19 cellular contexts compared by ENCODE assay signal in the genomic region with DNA sequence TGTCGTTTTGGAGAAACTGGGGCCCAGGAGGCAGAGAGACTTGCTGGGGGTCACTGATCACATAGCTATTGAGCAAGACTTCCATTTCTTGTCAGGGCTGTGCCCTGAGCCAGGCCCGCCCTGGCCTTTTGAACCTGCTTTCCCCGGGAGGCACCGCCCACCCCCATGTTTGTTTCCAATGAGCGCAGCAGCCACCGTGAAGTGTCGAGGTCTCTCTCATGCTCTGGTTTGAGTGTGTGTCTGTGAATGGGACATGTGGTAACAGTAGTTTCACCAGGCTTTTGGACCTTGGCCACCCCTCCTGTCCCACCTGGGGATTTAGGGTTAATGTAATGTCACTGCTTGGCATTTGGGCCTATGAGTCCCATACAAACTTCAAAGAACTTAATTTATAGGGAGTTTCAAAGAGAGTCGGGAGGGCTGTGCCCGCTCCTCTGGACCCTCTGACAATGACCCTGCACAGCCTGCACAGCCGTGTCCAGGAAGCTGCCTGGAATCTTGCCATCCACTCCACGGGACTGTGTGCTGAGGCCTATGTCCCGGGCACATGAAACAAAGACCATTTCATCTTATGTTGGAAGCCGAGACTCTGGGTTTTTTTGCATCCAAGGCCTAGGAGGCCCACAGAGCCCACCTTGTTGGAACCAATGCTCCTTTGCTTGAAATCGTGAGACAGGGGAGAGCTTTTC. TPM values are rescaled to one million over a fixed set of nuclear protein-coding genes. Genes with fewer than 3 reads are reported as not detected.
DNase-seq lines count a peak whose midpoint lies in the region; ATAC-seq, FAIRE-seq and TF ChIP-seq lines count a peak whose summit lies in the region.
"Had no signal": no experiment of that assay in that cellular context is flagged by ENCODE, and none has a peak within 500 bp of the region (broad histone marks: within the 10 kb centered on the region; RNA-seq: fewer than 3 reads in every experiment).

No MANE protein-coding gene starts in this region.

- intact Hi-C loops in activated CD8-positive, alpha-beta T cell treated with anti-CD3 and anti-CD28 coated beads for 36 hours (cut with micrococcal nuclease): no loop called here
- intact Hi-C loops in K562 (cut with micrococcal nuclease) (no loop called here), right lobe of liver (cut with DNase I) (no loop called here)

- in situ Hi-C loops in K562 (cut with MboI): no loop called here

- no peaks in the 10 kb centered on the region for H4K20me1 ChIP-seq in K562 (replicated peaks; ENCODE audit: control insufficient read depth, insufficient read depth, low read length)
- no peaks in the 10 kb centered on the region for H4K20me1 ChIP-seq in SK-N-SH (ENCODE audit: insufficient read depth)

- no peaks in the 10 kb centered on the region for H3F3A ChIP-seq in SK-N-SH (replicated peaks; ENCODE audit: insufficient read depth)

- peak overlapping the region; percentile 42 to 73 for H3K9ac ChIP-seq in K562 (ENCODE audit: insufficient read depth in 1 of 2, low read depth in 2 of 2, low read length in 2 of 2)
- H3K9ac ChIP-seq in SK-N-SH: no peak overlapping the region
- H3K9ac ChIP-seq: BLaER1 treated with 17β-estradiol and CSF1 and Interleukin-3, amounts not matched to agents 10 nM and 100 nM had no signal

- H3K9me3 Mint-ChIP-seq in activated CD8-positive, alpha-beta T cell treated with anti-CD3 and anti-CD28 coated beads for 36 hours: no peaks in the 10 kb centered on the region
- H3K9me3 Mint-ChIP-seq in activated CD8-positive, alpha-beta T cell treated with anti-CD3 and anti-CD28 coated beads, Interleukin-2, amount 10 ng/mL, durations not matched to agents 7 days and 5 days (ENCODE audit: insufficient read depth): no peaks in the 10 kb centered on the region

- H3K27me3 ChIP-seq in K562 (ENCODE audit: control insufficient read depth in 2 of 2, insufficient read depth in 2 of 2, low read length in 2 of 2) (no peaks in the 10 kb centered on the region), right lobe of liver (no peaks in the 10 kb centered on the region), SK-N-SH (ENCODE audit: insufficient read depth) (peaks cover 9% of the 10 kb centered on the region)
- H3K27me3 ChIP-seq: adrenal gland; BLaER1 treated with 17β-estradiol and CSF1 and Interleukin-3, amounts not matched to agents 10 nM and 100 nM; SJCRH30 had no signal

- no peaks in the 10 kb centered on the region for H3K9me2 ChIP-seq in SK-N-SH

- POLR2A ChIA-PET in activated CD8-positive, alpha-beta T cell treated with anti-CD3 and anti-CD28 coated beads for 36 hours (lab: Charles Lee): interaction anchor here (0.8 kb wide), 1 partner anchor 20 kb away, joined by 4 read pairs; no protein-coding TSS in a partner anchor
- POLR2A ChIA-PET in activated CD8-positive, alpha-beta T cell treated with anti-CD3 and anti-CD28 coated beads, Interleukin-2, amount 10 ng/mL, durations not matched to agents 7 days and 5 days (lab: Charles Lee): no interaction called here
- POLR2A ChIA-PET in K562 (lab: Yijun Ruan, JAX): interaction anchor here (0.6 kb wide), 1 partner anchor 546 kb away, joined by 3 read pairs; no protein-coding TSS in a partner anchor
- POLR2A ChIA-PET in SK-N-SH (lab: Yijun Ruan, JAX): no interaction called here

- no peak overlapping the region for H3K4me3 Mint-ChIP-seq in activated CD8-positive, alpha-beta T cell treated with anti-CD3 and anti-CD28 coated beads for 36 hours
- H3K4me3 Mint-ChIP-seq in activated CD8-positive, alpha-beta T cell treated with anti-CD3 and anti-CD28 coated beads, Interleukin-2, amount 10 ng/mL, durations not matched to agents 7 days and 5 days: no peak overlapping the region
- H3K4me3 Mint-ChIP-seq: activated CD4-positive, alpha-beta T cell treated with anti-CD3 and anti-CD28 coated beads for 36 hours had no signal

- peaks cover 65% of the 10 kb centered on the region for H3K4me1 Mint-ChIP-seq in activated CD8-positive, alpha-beta T cell treated with anti-CD3 and anti-CD28 coated beads for 36 hours (ENCODE audit: low read depth)
- H3K4me1 Mint-ChIP-seq in activated CD8-positive, alpha-beta T cell treated with anti-CD3 and anti-CD28 coated beads, Interleukin-2, amount 10 ng/mL, durations not matched to agents 7 days and 5 days (ENCODE audit: low read depth): peaks cover 85% of the 10 kb centered on the region

- no peak for ATAC-seq in activated CD8-positive, alpha-beta T cell treated with anti-CD3 and anti-CD28 coated beads for 36 hours
- no peak for ATAC-seq in activated CD8-positive, alpha-beta T cell treated with anti-CD3 and anti-CD28 coated beads, Interleukin-2, amount 10 ng/mL, durations not matched to agents 7 days and 5 days
- ATAC-seq in K562 (peak; percentile 65), right lobe of liver (peak in 3 of 4 donors; percentile 80 to 84 (median 83)), GM18867 (IDR thresholded peaks at IDR 0.05; ENCODE audit: unreplicated experiment) (no peak)
- ATAC-seq: activated CD4-positive, alpha-beta T cell treated with anti-CD3 and anti-CD28 coated beads for 36 hours had no signal

- H3K4me1 ChIP-seq in K562 (replicated peaks in 1 of 2; ENCODE audit: control insufficient read depth in 2 of 2, insufficient read depth in 2 of 2, low read length in 2 of 2): peaks cover 53 to 67% of the 10 kb centered on the region in 2 experiments
- peaks cover 0 to 8% (median 0%) of the 10 kb centered on the region in 4 donors for H3K4me1 ChIP-seq in right lobe of liver
- peaks cover 0 to 12% of the 10 kb centered on the region in 2 experiments; a peak in 1 of 4 replicates for H3K4me1 ChIP-seq in SK-N-SH (ENCODE audit: control insufficient read depth in 1 of 2, insufficient read depth in 2 of 2, low read depth in 1 of 2, low read length in 1 of 2)
- H3K4me1 ChIP-seq: adrenal gland had no signal

- H3K9me3 ChIP-seq in K562 (replicated peaks; ENCODE audit: control insufficient read depth, insufficient read depth, low read depth, low read length): no peaks in the 10 kb centered on the region
- H3K9me3 ChIP-seq in right lobe of liver: no peaks in the 10 kb centered on the region
- H3K9me3 ChIP-seq in SK-N-SH: no peaks in the 10 kb centered on the region
- H3K9me3 ChIP-seq: adrenal gland; BLaER1 treated with 17β-estradiol and CSF1 and Interleukin-3, amounts not matched to agents 10 nM and 100 nM; SJCRH30 had no signal

- peak; percentile 77 for FAIRE-seq in K562 (lab: Jason Lieb, UNC)
- FAIRE-seq in RCC 7860 (lab: Jason Lieb, UNC): no peak
- FAIRE-seq: endothelial cell of umbilical vein had no signal

- H3K36me3 ChIP-seq in K562 (ENCODE audit: control insufficient read depth, insufficient read depth, low read length): no peaks in the 10 kb centered on the region
- no peaks in the 10 kb centered on the region for H3K36me3 ChIP-seq in right lobe of liver
- H3K36me3 ChIP-seq in SK-N-SH (replicated peaks in 1 of 2; ENCODE audit: control insufficient read depth in 1 of 2, insufficient read depth in 2 of 2, low read length in 1 of 2): no peaks in the 10 kb centered on the region
- H3K36me3 ChIP-seq: adrenal gland; BLaER1 treated with 17β-estradiol and CSF1 and Interleukin-3, amounts not matched to agents 10 nM and 100 nM; SJCRH30 had no signal

- H3K79me2 ChIP-seq in K562 (ENCODE audit: control insufficient read depth, insufficient read depth, low read length) (no peaks in the 10 kb centered on the region; the same call in 2 of the 3 replicates), SK-N-SH (ENCODE audit: insufficient read depth) (no peaks in the 10 kb centered on the region)

- no peak for TF ChIP-seq CTCF in activated CD8-positive, alpha-beta T cell treated with anti-CD3 and anti-CD28 coated beads for 36 hours (IDR thresholded peaks at IDR 0.05)
- TF ChIP-seq CTCF in K562 (IDR thresholded peaks at IDR 0.05 in 2 of 3, conservative IDR thresholded peaks at IDR 0.05 in 1 of 3; ENCODE audit: insufficient read depth in 2 of 3, low read depth in 1 of 3, low read length in 3 of 3) (no peak), right lobe of liver (IDR thresholded peaks at IDR 0.05) (no peak), SK-N-SH (IDR thresholded peaks at IDR 0.05) (no peak)

- no peaks in the 10 kb centered on the region for H3K9me1 ChIP-seq in K562 (ENCODE audit: control insufficient read depth, insufficient read depth, low read length)

- H3K4me2 ChIP-seq in K562 (ENCODE audit: insufficient read depth, low read length) (peak overlapping the region; percentile 63; the same call in 1 of the 2 replicates), SK-N-SH (no peak overlapping the region)

- 39% methylated on average over 14 of the region's 14 CpGs for WGBS in K562 (ENCODE audit: insufficient coverage, low coverage, missing lambda C conversion rate)
- WGBS in right lobe of liver (ENCODE audit: insufficient coverage, low coverage, low lambda C conversion rate, missing lambda C conversion rate): 46% methylated on average over 7 of the region's 14 CpGs
- 70% methylated on average over 14 of the region's 14 CpGs for WGBS in SK-N-SH (ENCODE audit: low lambda C conversion rate)

- H2AFZ ChIP-seq in K562 (ENCODE audit: low read depth, low read length) (peak overlapping the region; percentile 88), SK-N-SH (ENCODE audit: low read depth) (no peak overlapping the region)

- TF ChIP-seq POLR2A in K562 (conservative IDR thresholded peaks at IDR 0.05): no peak
- no peak for TF ChIP-seq POLR2A in right lobe of liver (IDR thresholded peaks at IDR 0.05)

- CTCF ChIA-PET in activated CD8-positive, alpha-beta T cell treated with anti-CD3 and anti-CD28 coated beads for 36 hours (lab: Charles Lee): no interaction called here
- CTCF ChIA-PET in activated CD8-positive, alpha-beta T cell treated with anti-CD3 and anti-CD28 coated beads, Interleukin-2, amount 10 ng/mL, durations not matched to agents 7 days and 5 days (lab: Charles Lee): interaction anchor here (0.7 kb wide), 1 partner anchor 8 kb away, joined by 4 read pairs; no protein-coding TSS in a partner anchor
- CTCF ChIA-PET in K562 (lab: Yijun Ruan, JAX; ENCODE audit: low intra/inter-chr PET ratio) (no interaction called here), SK-N-SH (lab: Yijun Ruan, JAX) (interaction anchor here (0.6 to 2.8 kb wide), 2 partner anchors 163 to 508 kb away, joined by 3 to 8 read pairs; no protein-coding TSS in a partner anchor)

- H3K27me3 Mint-ChIP-seq in activated CD8-positive, alpha-beta T cell treated with anti-CD3 and anti-CD28 coated beads for 36 hours: no peaks in the 10 kb centered on the region
- no peaks in the 10 kb centered on the region for H3K27me3 Mint-ChIP-seq in activated CD8-positive, alpha-beta T cell treated with anti-CD3 and anti-CD28 coated beads, Interleukin-2, amount 10 ng/mL, durations not matched to agents 7 days and 5 days (ENCODE audit: low read depth)
- H3K27me3 Mint-ChIP-seq: activated CD4-positive, alpha-beta T cell treated with anti-CD3 and anti-CD28 coated beads for 36 hours had no signal

- no peak overlapping the region for H3K4me3 ChIP-seq in K562
- H3K4me3 ChIP-seq in right lobe of liver: no peak overlapping the region
- no peak overlapping the region for H3K4me3 ChIP-seq in SK-N-SH (ENCODE audit: low read depth in 2 of 2, low read length in 1 of 2)
- H3K4me3 ChIP-seq: adrenal gland; BLaER1 treated with 17β-estradiol and CSF1 and Interleukin-3, amounts not matched to agents 10 nM and 100 nM; SJCRH30 had no signal

- no peak for TF ChIP-seq RAD21 in K562 (CRISPR knock-in tag; conservative IDR thresholded peaks at IDR 0.05 in 1 of 2, IDR thresholded peaks at IDR 0.05 in 1 of 2)
- no peak for TF ChIP-seq RAD21 in SK-N-SH (IDR thresholded peaks at IDR 0.05; ENCODE audit: low read length)

- no peak for DNase-seq in activated CD8-positive, alpha-beta T cell treated with anti-CD3 and anti-CD28 coated beads for 36 hours
- no peak for DNase-seq in activated CD8-positive, alpha-beta T cell treated with anti-CD3 and anti-CD28 coated beads, Interleukin-2, amount 10 ng/mL, durations not matched to agents 7 days and 5 days
- DNase-seq in K562 (ENCODE audit: extremely low read depth in 1 of 4, low spot score in 3 of 4) (peak; percentile 71 to 85 (median 78)), right lobe of liver (peak in 2 of 3 donors; percentile 41 to 73), SK-N-SH (no peak), RCC 7860 (ENCODE audit: low spot score) (no peak)
- peak; percentile 22 for DNase-seq in stimulated activated CD8-positive, alpha-beta memory T cell treated with anti-CD3 and anti-CD28 coated beads, Interleukin-4, amount 100 ng/mL, for 48 hours
- DNase-seq: activated CD4-positive, alpha-beta T cell treated with anti-CD3 and anti-CD28 coated beads for 36 hours; NCI-H187 treated with DMSO at 0.1 percent for 48 hours; T1000 had no signal

- peak overlapping the region; percentile 73 for H3K27ac ChIP-seq in K562 (ENCODE audit: extremely low read depth, low read depth, low read length)
- no peak overlapping the region for H3K27ac ChIP-seq in right lobe of liver
- no peak overlapping the region for H3K27ac ChIP-seq in SK-N-SH (ENCODE audit: low read depth in 2 of 2, low read length in 1 of 2)
- H3K27ac ChIP-seq: 22Rv1; adrenal gland; BLaER1 treated with 17β-estradiol and CSF1 and Interleukin-3, amounts not matched to agents 10 nM and 100 nM had no signal

- TF ChIP-seq EP300 in K562 (IDR thresholded peaks at IDR 0.05; ENCODE audit: low read length) (no peak), SK-N-SH (IDR thresholded peaks at IDR 0.05; ENCODE audit: borderline replicate concordance in 1 of 2, low read depth in 1 of 2, low read length in 1 of 2) (no peak)

- peak overlapping the region; percentile 26 for H3K27ac Mint-ChIP-seq in activated CD8-positive, alpha-beta T cell treated with anti-CD3 and anti-CD28 coated beads for 36 hours
- no peak overlapping the region for H3K27ac Mint-ChIP-seq in activated CD8-positive, alpha-beta T cell treated with anti-CD3 and anti-CD28 coated beads, Interleukin-2, amount 10 ng/mL, durations not matched to agents 7 days and 5 days
- H3K27ac Mint-ChIP-seq: activated CD4-positive, alpha-beta T cell treated with anti-CD3 and anti-CD28 coated beads for 36 hours had no signal

- H3K36me3 Mint-ChIP-seq in activated CD8-positive, alpha-beta T cell treated with anti-CD3 and anti-CD28 coated beads for 36 hours (ENCODE audit: low read depth): peaks cover 50% of the 10 kb centered on the region
- peaks cover 59% of the 10 kb centered on the region for H3K36me3 Mint-ChIP-seq in activated CD8-positive, alpha-beta T cell treated with anti-CD3 and anti-CD28 coated beads, Interleukin-2, amount 10 ng/mL, durations not matched to agents 7 days and 5 days (ENCODE audit: low read depth)

- no TSS peak for BruUV-seq in K562 (replicated peaks; lab: Mats Ljungman, UMichigan)

RNA-seq across cellular contexts. Expression of gene PRF1, which starts 6.3 kb away (rescaled TPM):
- total RNA-seq in activated CD8-positive, alpha-beta T cell treated with anti-CD3 and anti-CD28 coated beads for 36 hours: 100 to 1,000 TPM; 107 to 113 TPM
- 100 to 1,000 TPM; 265 to 272 TPM for total RNA-seq in activated CD8-positive, alpha-beta T cell treated with anti-CD3 and anti-CD28 coated beads, Interleukin-2, amount 10 ng/mL, durations not matched to agents 7 days and 5 days
- total RNA-seq in K562 (2011; cell fraction: chromatin; rRNA removed; ENCODE audit: low replicate concordance): 4.3 and 18.7 TPM in 2 replicates
- 12.1 and 22.3 TPM in 2 replicates for total RNA-seq in K562 (2011; cell fraction: nucleolus; rRNA removed)
- total RNA-seq in K562 (2011; cell fraction: nucleoplasm; rRNA removed): 11.3 and 24.4 TPM in 2 replicates
- total RNA-seq in K562 (2014; rRNA removed): 4.9 and 5.3 TPM in 2 replicates
- total RNA-seq in K562 (2014; rRNA removed; fragmentation: Illumina TruSeq; extraction: Trizol): 4.3 and 5.4 TPM in 2 replicates
- total RNA-seq in K562 (2015; rRNA removed; fragmentation: Illumina TruSeq; extraction: Trizol): 6.4 and 7.9 TPM in 2 replicates
- total RNA-seq in K562 (2021): 8.6 and 9.0 TPM in 2 replicates
- 0.84 and 4.3 TPM in 2 replicates for polyA plus RNA-seq in K562 (2011; rRNA removed)
- 0.52 and 10.6 TPM in 2 replicates for polyA plus RNA-seq in K562 (2011; cell fraction: cytosol; rRNA removed)
- 1.3 and 11.4 TPM in 2 replicates for polyA plus RNA-seq in K562 (2011; cell fraction: nucleus; rRNA removed)
- polyA plus RNA-seq in K562 (2012): 21.1 and 32.3 TPM in 2 replicates
- 6.4 and 10.7 TPM in 2 replicates for polyA plus RNA-seq in K562 (2014; fragmentation: Illumina TruSeq; extraction: Trizol)
- 1 to 10 TPM; 6.3 to 7.4 TPM for polyA plus RNA-seq in K562 (2014; fragmentation: Nextera tagmentation; extraction: Ambion mirVana)
- 3.2 and 3.8 TPM in 2 replicates for polyA plus RNA-seq in K562 (2014; rRNA removed)
- polyA minus RNA-seq in K562 (2011; rRNA and poly(A)+ RNA removed): 0.45 and 13.7 TPM in 2 replicates
- 12.9 TPM in 1 of 2 replicates, not detected in the other for polyA minus RNA-seq in K562 (2011; cell fraction: cytosol; rRNA and poly(A)+ RNA removed)
- 0.44 and 3.0 TPM in 2 replicates for polyA minus RNA-seq in K562 (2011; cell fraction: nucleus; rRNA and poly(A)+ RNA removed)
- 1 to 10 TPM; 1.7 to 6.5 (median 3.1) TPM for total RNA-seq in right lobe of liver
- not detected in 2 replicates for polyA plus RNA-seq in SK-N-SH (2012; rRNA removed)
- polyA plus RNA-seq in SK-N-SH (2012; cell fraction: cytosol; rRNA removed): not detected in 2 replicates
- not detected in 2 replicates for polyA plus RNA-seq in SK-N-SH (2012; cell fraction: nucleus; rRNA removed)
- total RNA-seq: Daoy, endothelial cell of umbilical vein, glomerular endothelial cell, NCI-H460, SJCRH30 had no signal
- polyA plus RNA-seq: endothelial cell of umbilical vein had no signal

Comparison
In these comparisons a context has a peak if more than half of its experiments do, and no peak if none do; other contexts are left out.
1. CTCF ChIA-PET loops: an anchor here in activated CD8-positive, alpha-beta T cell treated with anti-CD3 and anti-CD28 coated beads, Interleukin-2, amount 10 ng/mL, durations not matched to agents 7 days and 5 days (0.7 kb wide) and SK-N-SH (0.6 to 2.8 kb wide); none called in activated CD8-positive, alpha-beta T cell treated with anti-CD3 and anti-CD28 coated beads for 36 hours and K562.
2. POLR2A ChIA-PET loops: an anchor here in activated CD8-positive, alpha-beta T cell treated with anti-CD3 and anti-CD28 coated beads for 36 hours (0.8 kb wide) and K562 (0.6 kb wide); none called in activated CD8-positive, alpha-beta T cell treated with anti-CD3 and anti-CD28 coated beads, Interleukin-2, amount 10 ng/mL, durations not matched to agents 7 days and 5 days and SK-N-SH.
3. ATAC-seq: peak in K562 (single experiment) and right lobe of liver (3 of 4); none in activated CD8-positive, alpha-beta T cell treated with anti-CD3 and anti-CD28 coated beads for 36 hours (single experiment), activated CD8-positive, alpha-beta T cell treated with anti-CD3 and anti-CD28 coated beads, Interleukin-2, amount 10 ng/mL, durations not matched to agents 7 days and 5 days (single experiment) and GM18867 (single experiment).
4. DNase-seq: peak in K562 (4 of 4), right lobe of liver (2 of 3) and stimulated activated CD8-positive, alpha-beta memory T cell treated with anti-CD3 and anti-CD28 coated beads, Interleukin-4, amount 100 ng/mL, for 48 hours (single experiment); none in activated CD8-positive, alpha-beta T cell treated with anti-CD3 and anti-CD28 coated beads for 36 hours (single experiment), activated CD8-positive, alpha-beta T cell treated with anti-CD3 and anti-CD28 coated beads, Interleukin-2, amount 10 ng/mL, durations not matched to agents 7 days and 5 days (single experiment), SK-N-SH (single experiment) and RCC 7860 (single experiment).
5. RNA of gene PRF1, which starts 6.3 kb away (total RNA-seq): 265 to 272 TPM in activated CD8-positive, alpha-beta T cell treated with anti-CD3 and anti-CD28 coated beads, Interleukin-2, amount 10 ng/mL, durations not matched to agents 7 days and 5 days and 107 to 113 TPM in activated CD8-positive, alpha-beta T cell treated with anti-CD3 and anti-CD28 coated beads for 36 hours; 4.3 to 24.4 TPM in K562 and 1.7 to 6.5 TPM in right lobe of liver; every median in the first group is over 4 times any median in the second.